ENCODE assay signal across 1 cellular context in the genomic region with DNA sequence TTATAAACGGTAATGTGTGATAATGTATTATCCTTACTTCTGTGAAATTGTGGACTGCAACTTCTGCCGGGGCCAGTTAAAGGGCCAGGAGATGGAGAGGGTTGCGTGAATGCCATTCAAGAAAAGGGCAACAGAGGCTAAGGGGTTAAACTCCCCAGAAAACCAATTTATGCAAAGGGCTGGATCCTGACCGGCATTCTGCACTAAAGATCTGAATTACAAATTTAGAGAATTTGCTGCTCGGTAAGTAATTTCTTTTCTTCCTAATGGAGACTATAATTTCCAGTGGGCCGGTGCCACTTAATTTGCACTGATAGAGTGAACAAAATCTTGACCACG.
TF ChIP-seq lines count a peak whose summit lies in the region.

No MANE protein-coding gene starts in this region.

TF ChIP-seq in HCT116, 20 proteins besides CTCF, POLR2A, EP300 and RAD21 (continued from another document):
- TF ChIP-seq, protein P1, sequence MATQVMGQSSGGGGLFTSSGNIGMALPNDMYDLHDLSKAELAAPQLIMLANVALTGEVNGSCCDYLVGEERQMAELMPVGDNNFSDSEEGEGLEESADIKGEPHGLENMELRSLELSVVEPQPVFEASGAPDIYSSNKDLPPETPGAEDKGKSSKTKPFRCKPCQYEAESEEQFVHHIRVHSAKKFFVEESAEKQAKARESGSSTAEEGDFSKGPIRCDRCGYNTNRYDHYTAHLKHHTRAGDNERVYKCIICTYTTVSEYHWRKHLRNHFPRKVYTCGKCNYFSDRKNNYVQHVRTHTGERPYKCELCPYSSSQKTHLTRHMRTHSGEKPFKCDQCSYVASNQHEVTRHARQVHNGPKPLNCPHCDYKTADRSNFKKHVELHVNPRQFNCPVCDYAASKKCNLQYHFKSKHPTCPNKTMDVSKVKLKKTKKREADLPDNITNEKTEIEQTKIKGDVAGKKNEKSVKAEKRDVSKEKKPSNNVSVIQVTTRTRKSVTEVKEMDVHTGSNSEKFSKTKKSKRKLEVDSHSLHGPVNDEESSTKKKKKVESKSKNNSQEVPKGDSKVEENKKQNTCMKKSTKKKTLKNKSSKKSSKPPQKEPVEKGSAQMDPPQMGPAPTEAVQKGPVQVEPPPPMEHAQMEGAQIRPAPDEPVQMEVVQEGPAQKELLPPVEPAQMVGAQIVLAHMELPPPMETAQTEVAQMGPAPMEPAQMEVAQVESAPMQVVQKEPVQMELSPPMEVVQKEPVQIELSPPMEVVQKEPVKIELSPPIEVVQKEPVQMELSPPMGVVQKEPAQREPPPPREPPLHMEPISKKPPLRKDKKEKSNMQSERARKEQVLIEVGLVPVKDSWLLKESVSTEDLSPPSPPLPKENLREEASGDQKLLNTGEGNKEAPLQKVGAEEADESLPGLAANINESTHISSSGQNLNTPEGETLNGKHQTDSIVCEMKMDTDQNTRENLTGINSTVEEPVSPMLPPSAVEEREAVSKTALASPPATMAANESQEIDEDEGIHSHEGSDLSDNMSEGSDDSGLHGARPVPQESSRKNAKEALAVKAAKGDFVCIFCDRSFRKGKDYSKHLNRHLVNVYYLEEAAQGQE (IDR thresholded peaks at IDR 0.05; ENCODE audit: low read depth), result no peak
- TF ChIP-seq SIN3A (IDR thresholded peaks at IDR 0.05; ENCODE audit: low read depth) (no peak), POLR2AphosphoS5 (IDR thresholded peaks at IDR 0.05; ENCODE audit: low read depth, low read length) (no peak), EZH2 (IDR thresholded peaks at IDR 0.05) (no peak), ZBTB33 (IDR thresholded peaks at IDR 0.05; ENCODE audit: extremely low read depth, insufficient replicate concordance, low read length) (no peak), JUND (IDR thresholded peaks at IDR 0.05) (no peak)
